8 cellular contexts compared by ENCODE assay signal in the genomic region with DNA sequence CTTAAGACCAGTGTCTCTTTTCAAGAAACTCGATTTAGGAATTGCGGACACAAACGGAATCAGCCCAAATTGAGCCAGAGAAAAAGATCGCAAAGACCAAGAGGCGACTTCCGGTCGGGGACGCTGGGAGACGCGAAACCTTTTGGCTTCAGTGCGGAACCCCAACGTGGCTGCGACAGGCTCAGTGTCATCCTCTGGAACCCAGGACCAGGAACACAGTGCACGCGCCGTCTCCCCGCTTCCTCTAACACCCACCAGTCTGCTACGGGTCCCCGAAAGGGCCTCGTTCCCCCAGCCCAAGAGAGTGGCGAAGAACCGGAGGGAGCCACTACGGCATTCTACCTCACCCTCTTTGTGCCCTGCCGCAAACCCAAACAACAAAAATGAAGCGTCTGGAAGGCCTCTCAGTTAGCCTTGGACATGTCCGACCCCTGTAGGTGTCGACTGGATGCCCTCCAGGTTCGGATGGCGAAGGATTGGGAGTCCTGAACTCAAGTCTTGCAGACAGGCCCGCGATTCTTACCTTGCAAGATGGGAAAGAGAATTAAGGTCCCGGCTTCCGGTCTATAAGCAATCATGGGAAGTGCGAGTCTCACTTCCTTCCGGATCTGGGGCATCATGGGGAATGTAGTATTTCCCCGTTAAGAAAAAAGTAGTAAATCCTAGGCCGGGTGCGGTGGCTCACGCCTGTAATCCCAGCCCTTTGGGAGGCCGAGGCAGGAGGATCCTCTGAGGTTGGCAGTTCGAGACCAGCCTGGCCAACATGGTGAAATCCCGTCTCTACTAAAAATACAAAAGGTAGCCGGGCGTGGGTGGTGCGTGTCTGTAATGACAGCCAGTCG.
DNase-seq lines count a peak whose midpoint lies in the region; ATAC-seq and FAIRE-seq lines count a peak whose summit lies in the region.

A gene (minus strand): TSS at position 542 of the 842 bp plus-strand sequence. CDS start 949 bp downstream, outside the sequence.

- H3K27me3 Mint-ChIP-seq in central memory CD8-positive, alpha-beta T cell: no peaks in the 10 kb centered on the region

- peaks cover 28% of the 10 kb centered on the region for H3K4me1 Mint-ChIP-seq in central memory CD8-positive, alpha-beta T cell

- peak; percentile 75 for ATAC-seq in GM18870 (IDR thresholded peaks at IDR 0.05; ENCODE audit: unreplicated experiment)
- ATAC-seq in HG03159 (IDR thresholded peaks at IDR 0.05; ENCODE audit: unreplicated experiment): peak; percentile 87
- peak; percentile 94 for ATAC-seq in central memory CD8-positive, alpha-beta T cell (replicated peaks; ENCODE audit: extremely low read depth, poor library complexity, severe bottlenecking)

- peaks cover 23% of the 10 kb centered on the region for H3K4me1 ChIP-seq in ACC112 (ENCODE audit: control insufficient read depth, insufficient read depth, low read length, unreplicated experiment)

- peak within 1 kb of the TSS; percentile 98 for H3K27ac Mint-ChIP-seq in central memory CD8-positive, alpha-beta T cell (ENCODE audit: low read depth)

- H3K36me3 Mint-ChIP-seq in central memory CD8-positive, alpha-beta T cell (ENCODE audit: insufficient read depth): peaks cover 49% of the 10 kb centered on the region

- H3K4me3 Mint-ChIP-seq in central memory CD8-positive, alpha-beta T cell: peak within 1 kb of the TSS; percentile 100

- peaks cover 33% of the 10 kb centered on the region for H3K79me2 ChIP-seq in ACC112 (ENCODE audit: control insufficient read depth, insufficient read depth, low read length, unreplicated experiment)

- FAIRE-seq in islet of Langerhans (lab: Jason Lieb, UNC): peak; percentile 94

- peak; percentile 89 for DNase-seq in NCI-H226
- peak; percentile 53 to 67 (median 59) for DNase-seq in activated CD4-positive, CD25-positive, alpha-beta regulatory T cell (lab: John Stamatoyannopoulos, UW)
- DNase-seq in central memory CD8-positive, alpha-beta T cell (ENCODE audit: low spot score in 2 of 2): peak; percentile 60 to 72
- DNase-seq in stimulated activated CD4-positive, alpha-beta T cell treated with anti-CD3 and anti-CD28 coated beads, Interleukin-12 subunit alpha, Interleukin-12 subunit beta, amount 100 ng/mL, for 24 hours (ENCODE audit: low read depth in 2 of 2): peak; percentile 60 to 61

- H3K27ac ChIP-seq in ACC112 (ENCODE audit: low read depth, low read length): peak within 1 kb of the TSS; percentile 76

- no peaks in the 10 kb centered on the region for H3K9me3 Mint-ChIP-seq in central memory CD8-positive, alpha-beta T cell

- H2AFZ ChIP-seq in ACC112 (ENCODE audit: low read length, unreplicated experiment): peak within 1 kb of the TSS; percentile 45

- H3K36me3 ChIP-seq in ACC112 (ENCODE audit: insufficient read depth, low read length): peaks cover 36% of the 10 kb centered on the region

- H3K4me3 ChIP-seq in ACC112 (ENCODE audit: low read depth, low read length): peak within 1 kb of the TSS; percentile 88

- H3K27me3 ChIP-seq in ACC112 (ENCODE audit: insufficient read depth, low read length): no peaks in the 10 kb centered on the region

Comparison
In these comparisons a context has a peak if more than half of its experiments do, and no peak if none do; other contexts are left out.
1. Peak in every context shown above with its lines: DNase-seq, ATAC-seq, H3K4me3 ChIP-seq and H3K27ac ChIP-seq.